In genomic region chr7:121167971-121168370, GRCh38 we compare ENCODE assay signal across 32 cellular contexts.
A peak's percentile ranks its signal among the peaks of the same experiment; 100 is the strongest.
DNase-seq lines count a peak whose midpoint lies in the region; ATAC-seq, FAIRE-seq and TF ChIP-seq lines count a peak whose summit lies in the region.
"Had no signal": no experiment of that assay in that cellular context is flagged by ENCODE, and none has a peak within 500 bp of the region (broad histone marks: within the 10 kb centered on the region; RNA-seq: fewer than 3 reads in every experiment).

No MANE protein-coding gene starts in this region.

- H3K27ac ChIP-seq in K562 (ENCODE audit: extremely low read depth, low read depth, low read length) = no peak overlapping the region
- H3K27ac ChIP-seq: coronary artery, HL-60, tibial nerve, VCaP had no signal

- H3K4me3 ChIP-seq in K562 (no peak overlapping the region), fibroblast of villous mesenchyme (ENCODE audit: low read depth, low read length) (no peak overlapping the region)
- H3K4me3 ChIP-seq: coronary artery, gastrocnemius medialis, mucosa of descending colon, tibial nerve had no signal

- no peak overlapping the region for H3K4me3 Mint-ChIP-seq in T-helper 2 cell treated with Interferon-gamma antibody and Interleukin-4, amounts not matched to agents 5 μg/mL and 100 μg/mL, for 36 hours
- H3K4me3 Mint-ChIP-seq in activated CD4-positive, alpha-beta T cell treated with anti-CD3 and anti-CD28 coated beads, Interleukin-2, amount 10 ng/mL, durations not matched to agents 7 days and 5 days = no peak overlapping the region
- H3K4me3 Mint-ChIP-seq: activated CD4-positive, alpha-beta T cell treated with anti-CD3 and anti-CD28 coated beads for 36 hours; activated naive CD4-positive, alpha-beta T cell treated with anti-CD3 and anti-CD28 coated beads, Interleukin-2, amount 50 U/mL, for 24 hours; CD4-positive, CD25-positive, alpha-beta regulatory T cell; natural killer cell; stimulated activated effector memory CD8-positive, alpha-beta T cell treated with anti-CD3 and anti-CD28 coated beads, Interleukin-12 subunit alpha, Interleukin-12 subunit beta, amount 100 ng/mL, for 72 hours had no signal

- DNase-seq in HCEC 1CT = peak; percentile 17
- no peak for DNase-seq in K562 (ENCODE audit: extremely low read depth in 1 of 4, low spot score in 3 of 4)
- DNase-seq in fibroblast of villous mesenchyme (ENCODE audit: low read depth) = peak; percentile 33
- DNase-seq in T-helper 2 cell treated with Interferon-gamma antibody and Interleukin-4, amounts not matched to agents 5 μg/mL and 100 μg/mL, for 36 hours (ENCODE audit: low spot score) = no peak
- DNase-seq in activated naive CD4-positive, alpha-beta T cell treated with anti-CD3 and anti-CD28 coated beads, Interleukin-2, amount 50 U/mL, for 72 hours (ENCODE audit: low spot score in 2 of 2) = no peak
- DNase-seq in glomerular visceral epithelial cell (ENCODE audit: extremely low spot score) = no peak
- no peak for DNase-seq in activated CD4-positive, alpha-beta T cell treated with anti-CD3 and anti-CD28 coated beads, Interleukin-2, amount 10 ng/mL, durations not matched to agents 7 days and 5 days
- DNase-seq: activated CD4-positive, alpha-beta T cell treated with anti-CD3 and anti-CD28 coated beads for 36 hours; activated T-cell treated with anti-CD3 and anti-CD28 coated beads for 4 hours; CD4-positive, CD25-positive, alpha-beta regulatory T cell; effector CD8-positive, alpha-beta T cell; gastrocnemius medialis; hippocampal formation; left colon; mammary epithelial cell; mucosa of descending colon; natural killer cell; NCI-H1417; NCI-H2029 treated with DMSO at 0.1 percent for 48 hours; NCI-H69; occipital lobe had no signal

- POLR2A ChIA-PET in K562 (lab: Yijun Ruan, JAX) = no interaction called here
- POLR2A ChIA-PET in activated CD4-positive, alpha-beta T cell treated with anti-CD3 and anti-CD28 coated beads, Interleukin-2, amount 10 ng/mL, durations not matched to agents 7 days and 5 days (lab: Charles Lee) = no interaction called here

- no peak for TF ChIP-seq RAD21 in K562 (CRISPR knock-in tag; conservative IDR thresholded peaks at IDR 0.05 in 1 of 2, IDR thresholded peaks at IDR 0.05 in 1 of 2)

- no peaks in the 10 kb centered on the region for H3K4me1 ChIP-seq in K562 (replicated peaks in 1 of 2; ENCODE audit: control insufficient read depth in 2 of 2, insufficient read depth in 2 of 2, low read length in 2 of 2)
- H3K4me1 ChIP-seq: tibial nerve had no signal

- H3K9me3 ChIP-seq in K562 (replicated peaks; ENCODE audit: control insufficient read depth, insufficient read depth, low read depth, low read length) = no peaks in the 10 kb centered on the region
- H3K9me3 ChIP-seq: gastrocnemius medialis, mucosa of descending colon, tibial nerve had no signal

- CTCF ChIA-PET in K562 (lab: Yijun Ruan, JAX; ENCODE audit: low intra/inter-chr PET ratio) = no interaction called here
- CTCF ChIA-PET in activated CD4-positive, alpha-beta T cell treated with anti-CD3 and anti-CD28 coated beads, Interleukin-2, amount 10 ng/mL, durations not matched to agents 7 days and 5 days (lab: Charles Lee) = no interaction called here

- H4K20me1 ChIP-seq in K562 (replicated peaks; ENCODE audit: control insufficient read depth, insufficient read depth, low read length) = no peaks in the 10 kb centered on the region; the same call in 1 of the 2 replicates

- H3K9me3 Mint-ChIP-seq in T-helper 2 cell treated with Interferon-gamma antibody and Interleukin-4, amounts not matched to agents 5 μg/mL and 100 μg/mL, for 36 hours = no peaks in the 10 kb centered on the region
- no peaks in the 10 kb centered on the region for H3K9me3 Mint-ChIP-seq in activated naive CD4-positive, alpha-beta T cell treated with anti-CD3 and anti-CD28 coated beads, Interleukin-2, amount 50 U/mL, for 72 hours
- H3K9me3 Mint-ChIP-seq in activated CD4-positive, alpha-beta T cell treated with anti-CD3 and anti-CD28 coated beads, Interleukin-2, amount 10 ng/mL, durations not matched to agents 7 days and 5 days = no peaks in the 10 kb centered on the region
- H3K9me3 Mint-ChIP-seq: activated naive CD4-positive, alpha-beta T cell treated with anti-CD3 and anti-CD28 coated beads, Interleukin-2, amount 50 U/mL, for 24 hours; natural killer cell; stimulated activated effector memory CD8-positive, alpha-beta T cell treated with anti-CD3 and anti-CD28 coated beads, Interleukin-12 subunit alpha, Interleukin-12 subunit beta, amount 100 ng/mL, for 72 hours had no signal

- no peaks in the 10 kb centered on the region for H3K9me1 ChIP-seq in K562 (ENCODE audit: control insufficient read depth, insufficient read depth, low read length)

- H3K4me2 ChIP-seq in K562 (ENCODE audit: insufficient read depth, low read length) = no peak overlapping the region

- 92% methylated on average over 9 of the region's 9 CpGs for WGBS in K562 (ENCODE audit: insufficient coverage, low coverage, missing lambda C conversion rate)

- H3K36me3 Mint-ChIP-seq in T-helper 2 cell treated with Interferon-gamma antibody and Interleukin-4, amounts not matched to agents 5 μg/mL and 100 μg/mL, for 36 hours (ENCODE audit: low read depth) = no peaks in the 10 kb centered on the region
- no peaks in the 10 kb centered on the region for H3K36me3 Mint-ChIP-seq in activated naive CD4-positive, alpha-beta T cell treated with anti-CD3 and anti-CD28 coated beads, Interleukin-2, amount 50 U/mL, for 72 hours
- no peaks in the 10 kb centered on the region for H3K36me3 Mint-ChIP-seq in activated CD4-positive, alpha-beta T cell treated with anti-CD3 and anti-CD28 coated beads, Interleukin-2, amount 10 ng/mL, durations not matched to agents 7 days and 5 days (ENCODE audit: low read depth)
- H3K36me3 Mint-ChIP-seq: activated naive CD4-positive, alpha-beta T cell treated with anti-CD3 and anti-CD28 coated beads, Interleukin-2, amount 50 U/mL, for 24 hours; CD4-positive, CD25-positive, alpha-beta regulatory T cell; natural killer cell; stimulated activated effector memory CD8-positive, alpha-beta T cell treated with anti-CD3 and anti-CD28 coated beads, Interleukin-12 subunit alpha, Interleukin-12 subunit beta, amount 100 ng/mL, for 72 hours had no signal

- no peaks in the 10 kb centered on the region for H3K4me1 Mint-ChIP-seq in T-helper 2 cell treated with Interferon-gamma antibody and Interleukin-4, amounts not matched to agents 5 μg/mL and 100 μg/mL, for 36 hours (ENCODE audit: low read depth)
- no peaks in the 10 kb centered on the region for H3K4me1 Mint-ChIP-seq in activated CD4-positive, alpha-beta T cell treated with anti-CD3 and anti-CD28 coated beads, Interleukin-2, amount 10 ng/mL, durations not matched to agents 7 days and 5 days
- H3K4me1 Mint-ChIP-seq: activated CD4-positive, alpha-beta T cell treated with anti-CD3 and anti-CD28 coated beads for 36 hours; activated naive CD4-positive, alpha-beta T cell treated with anti-CD3 and anti-CD28 coated beads, Interleukin-2, amount 50 U/mL, for 24 hours; CD4-positive, CD25-positive, alpha-beta regulatory T cell; natural killer cell; stimulated activated effector memory CD8-positive, alpha-beta T cell treated with anti-CD3 and anti-CD28 coated beads, Interleukin-12 subunit alpha, Interleukin-12 subunit beta, amount 100 ng/mL, for 72 hours had no signal

- H3K79me2 ChIP-seq in K562 (ENCODE audit: control insufficient read depth, insufficient read depth, low read length) = peaks cover 79% of the 10 kb centered on the region

- no peaks in the 10 kb centered on the region for H3K27me3 ChIP-seq in K562 (ENCODE audit: control insufficient read depth in 2 of 2, insufficient read depth in 2 of 2, low read length in 2 of 2)
- H3K27me3 ChIP-seq: gastrocnemius medialis, tibial nerve had no signal

- ATAC-seq in K562 = peak; percentile 18; the same call in 2 of the 3 replicates
- no peak for ATAC-seq in activated naive CD4-positive, alpha-beta T cell treated with anti-CD3 and anti-CD28 coated beads, Interleukin-2, amount 50 U/mL, for 72 hours
- ATAC-seq: activated CD4-positive, alpha-beta T cell treated with anti-CD3 and anti-CD28 coated beads for 36 hours; left colon; mucosa of descending colon; natural killer cell; Panc1; stimulated activated effector memory CD8-positive, alpha-beta T cell treated with anti-CD3 and anti-CD28 coated beads, Interleukin-12 subunit alpha, Interleukin-12 subunit beta, amount 100 ng/mL, for 72 hours had no signal

- FAIRE-seq in K562 (lab: Jason Lieb, UNC) = no peak
- FAIRE-seq: bronchial epithelial cell, D721Med, GM18507, H54 had no signal

- H3K36me3 ChIP-seq in K562 (ENCODE audit: control insufficient read depth, insufficient read depth, low read length) = peaks cover 84% of the 10 kb centered on the region
- H3K36me3 ChIP-seq: gastrocnemius medialis, tibial nerve had no signal

- no TSS peak for BruUV-seq in K562 (replicated peaks; lab: Mats Ljungman, UMichigan)

- peaks cover 7% of the 10 kb centered on the region for H3K27me3 Mint-ChIP-seq in T-helper 2 cell treated with Interferon-gamma antibody and Interleukin-4, amounts not matched to agents 5 μg/mL and 100 μg/mL, for 36 hours (ENCODE audit: low read depth)
- peaks cover 9% of the 10 kb centered on the region for H3K27me3 Mint-ChIP-seq in activated CD4-positive, alpha-beta T cell treated with anti-CD3 and anti-CD28 coated beads, Interleukin-2, amount 10 ng/mL, durations not matched to agents 7 days and 5 days
- H3K27me3 Mint-ChIP-seq: CD4-positive, CD25-positive, alpha-beta regulatory T cell had no signal

- intact Hi-C loops in K562 (cut with micrococcal nuclease) = no loop called here

- no peak overlapping the region for H3K9ac ChIP-seq in K562 (ENCODE audit: insufficient read depth in 1 of 2, low read depth in 2 of 2, low read length in 2 of 2)

- H3K27ac Mint-ChIP-seq in T-helper 2 cell treated with Interferon-gamma antibody and Interleukin-4, amounts not matched to agents 5 μg/mL and 100 μg/mL, for 36 hours = no peak overlapping the region
- H3K27ac Mint-ChIP-seq in activated naive CD4-positive, alpha-beta T cell treated with anti-CD3 and anti-CD28 coated beads, Interleukin-2, amount 50 U/mL, for 72 hours = no peak overlapping the region
- no peak overlapping the region for H3K27ac Mint-ChIP-seq in activated CD4-positive, alpha-beta T cell treated with anti-CD3 and anti-CD28 coated beads, Interleukin-2, amount 10 ng/mL, durations not matched to agents 7 days and 5 days
- H3K27ac Mint-ChIP-seq: activated CD4-positive, alpha-beta T cell treated with anti-CD3 and anti-CD28 coated beads for 36 hours; activated naive CD4-positive, alpha-beta T cell treated with anti-CD3 and anti-CD28 coated beads, Interleukin-2, amount 50 U/mL, for 24 hours; CD4-positive, CD25-positive, alpha-beta regulatory T cell; natural killer cell; stimulated activated effector memory CD8-positive, alpha-beta T cell treated with anti-CD3 and anti-CD28 coated beads, Interleukin-12 subunit alpha, Interleukin-12 subunit beta, amount 100 ng/mL, for 72 hours had no signal

- TF ChIP-seq EP300 in K562 (IDR thresholded peaks at IDR 0.05; ENCODE audit: low read length) = no peak

- no peak for TF ChIP-seq POLR2A in K562 (conservative IDR thresholded peaks at IDR 0.05)

- in situ Hi-C loops in K562 (cut with MboI) = no loop called here

- no peak overlapping the region for H2AFZ ChIP-seq in K562 (ENCODE audit: low read depth, low read length)

- TF ChIP-seq CTCF in K562 (IDR thresholded peaks at IDR 0.05 in 2 of 3, conservative IDR thresholded peaks at IDR 0.05 in 1 of 3; ENCODE audit: insufficient read depth in 2 of 3, low read depth in 1 of 3, low read length in 3 of 3) (no peak), fibroblast of villous mesenchyme (IDR thresholded peaks at IDR 0.05; ENCODE audit: insufficient read depth, low read depth, low read length) (no peak)

Comparison
In these comparisons a context has a peak if more than half of its experiments do, and no peak if none do; other contexts are left out.
1. DNase-seq: peak in HCEC 1CT (single experiment) and fibroblast of villous mesenchyme (single experiment); none in K562 (0 of 4), T-helper 2 cell treated with Interferon-gamma antibody and Interleukin-4, amounts not matched to agents 5 μg/mL and 100 μg/mL, for 36 hours (single experiment), activated naive CD4-positive, alpha-beta T cell treated with anti-CD3 and anti-CD28 coated beads, Interleukin-2, amount 50 U/mL, for 72 hours (0 of 2), glomerular visceral epithelial cell (single experiment) and activated CD4-positive, alpha-beta T cell treated with anti-CD3 and anti-CD28 coated beads, Interleukin-2, amount 10 ng/mL, durations not matched to agents 7 days and 5 days (single experiment).